Comparison of ENCODE assay signal across 8 cellular contexts in genomic region chr11:67428052-67429001, GRCh38. TPM values are rescaled to one million over a fixed set of nuclear protein-coding genes. Genes with fewer than 3 reads are reported as not detected.
DNase-seq lines count a peak whose midpoint lies in the region; ATAC-seq, FAIRE-seq and TF ChIP-seq lines count a peak whose summit lies in the region.

Gene RPS6KB2, plus strand, starts transcription at chr11:67428494. Its CDS starts 52 bp downstream, at chr11:67428546.

- no peaks in the 10 kb centered on the region for H3K9me3 Mint-ChIP-seq in activated CD4-positive, alpha-beta T cell treated with anti-CD3 and anti-CD28 coated beads, Interleukin-2, amount 10 ng/mL, durations not matched to agents 24 days and 14 days

- peaks cover 26% of the 10 kb centered on the region for H3K4me1 Mint-ChIP-seq in activated CD4-positive, alpha-beta T cell treated with anti-CD3 and anti-CD28 coated beads, Interleukin-2, amount 10 ng/mL, durations not matched to agents 24 days and 14 days

- DNase-seq in Ammon's horn (ENCODE audit: low spot score) (peak; percentile 98), GM19239 (ENCODE audit: insufficient read length, low spot score) (peak; percentile 99), NCI-H526 treated with DMSO at 0.1 percent for 48 hours (lab: John Stamatoyannopoulos, UW) (peak; percentile 97), coronary artery (ENCODE audit: low spot score) (peak; percentile 99)
- peak; percentile 100 for DNase-seq in activated CD4-positive, alpha-beta T cell treated with anti-CD3 and anti-CD28 coated beads, Interleukin-2, amount 10 ng/mL, durations not matched to agents 24 days and 14 days
- DNase-seq in stimulated activated CD4-positive, alpha-beta T cell treated with anti-CD3 and anti-CD28 coated beads, Interleukin-1b, Interleukin-23, amount 100 ng/mL, for 4 hours (ENCODE audit: low read depth in 2 of 2), result peak; percentile 99

- ATAC-seq in HG03460 (IDR thresholded peaks at IDR 0.05; ENCODE audit: unreplicated experiment), result peak; percentile 81

- peak within 1 kb of the TSS; percentile 74 for H3K4me3 ChIP-seq in coronary artery

- FAIRE-seq in GM19239 (lab: Jason Lieb, UNC), result peak; percentile 99

- H3K36me3 Mint-ChIP-seq in activated CD4-positive, alpha-beta T cell treated with anti-CD3 and anti-CD28 coated beads, Interleukin-2, amount 10 ng/mL, durations not matched to agents 24 days and 14 days (ENCODE audit: low read depth), result peaks cover 23% of the 10 kb centered on the region

- H3K27ac ChIP-seq in coronary artery (peak within 1 kb of the TSS; percentile 80 to 89), layer of hippocampus (ENCODE audit: low read depth, low read length) (peak within 1 kb of the TSS; percentile 80)

- peak within 1 kb of the TSS; percentile 97 for H3K27ac Mint-ChIP-seq in activated CD4-positive, alpha-beta T cell treated with anti-CD3 and anti-CD28 coated beads, Interleukin-2, amount 10 ng/mL, durations not matched to agents 24 days and 14 days

- H3K27me3 ChIP-seq in layer of hippocampus (ENCODE audit: control insufficient read depth, insufficient read depth, low read length), result no peaks in the 10 kb centered on the region

- no peak for TF ChIP-seq CTCF in coronary artery (IDR thresholded peaks at IDR 0.05)

- H3K4me3 Mint-ChIP-seq in activated CD4-positive, alpha-beta T cell treated with anti-CD3 and anti-CD28 coated beads, Interleukin-2, amount 10 ng/mL, durations not matched to agents 24 days and 14 days, result peak within 1 kb of the TSS; percentile 98

- intact Hi-C loops in activated CD4-positive, alpha-beta T cell treated with anti-CD3 and anti-CD28 coated beads, Interleukin-2, amount 10 ng/mL, durations not matched to agents 24 days and 14 days (cut with micrococcal nuclease), result loop anchor here (1.0 to 10.0 kb wide), 6 partner anchors 8 to 176 kb away; partner anchors contain the start of genes NDUFV1, POLD4, PPP1CA and TMEM134

- H3K27me3 Mint-ChIP-seq in activated CD4-positive, alpha-beta T cell treated with anti-CD3 and anti-CD28 coated beads, Interleukin-2, amount 10 ng/mL, durations not matched to agents 24 days and 14 days, result no peaks in the 10 kb centered on the region

RNA-seq across cellular contexts. Expression of gene RPS6KB2, which starts in this region (rescaled TPM):
- total RNA-seq in activated CD4-positive, alpha-beta T cell treated with anti-CD3 and anti-CD28 coated beads, Interleukin-2, amount 10 ng/mL, durations not matched to agents 24 days and 14 days, result 79.3 and 83.1 TPM in 2 replicates

Comparison
In these comparisons a context has a peak if more than half of its experiments do, and no peak if none do; other contexts are left out.
1. Peak in every context shown above with its lines: DNase-seq, ATAC-seq, H3K4me3 ChIP-seq and H3K27ac ChIP-seq.